8 cellular contexts compared by ENCODE assay signal in genomic region chr20:25065625-25066338, GRCh38. TPM values are rescaled to one million over a fixed set of nuclear protein-coding genes. Genes with fewer than 3 reads are reported as not detected.
A peak's percentile ranks its signal among the peaks of the same experiment; 100 is the strongest.
DNase-seq lines count a peak whose midpoint lies in the region; ATAC-seq and TF ChIP-seq lines count a peak whose summit lies in the region.

No MANE protein-coding gene starts in this region.

- H3K27me3 ChIP-seq in Peyer's patch: no peaks in the 10 kb centered on the region
- H3K27me3 ChIP-seq in cardiac muscle cell: peaks cover 88% of the 10 kb centered on the region
- H3K27me3 ChIP-seq in psoas muscle (ENCODE audit: insufficient read depth in 3 of 3, low read length in 2 of 3): peaks cover 0 to 4% (median 0%) of the 10 kb centered on the region in 3 donors

- H3K9me3 Mint-ChIP-seq in activated naive CD4-positive, alpha-beta T cell treated with anti-CD3 and anti-CD28 coated beads, Interleukin-2, amount 50 U/mL, for 72 hours: no peaks in the 10 kb centered on the region

- H3K4me1 ChIP-seq in Peyer's patch (peaks cover 0 to 16% (median 0%) of the 10 kb centered on the region in 4 donors), cardiac muscle cell (ENCODE audit: low read depth) (no peaks in the 10 kb centered on the region), psoas muscle (no peaks in the 10 kb centered on the region)

- H3K27ac ChIP-seq in Peyer's patch (peak overlapping the region in 1 of 4 donors; percentile 73), cardiac muscle cell (no peak overlapping the region), psoas muscle (no peak overlapping the region)

- H3K36me3 Mint-ChIP-seq in activated naive CD4-positive, alpha-beta T cell treated with anti-CD3 and anti-CD28 coated beads, Interleukin-2, amount 50 U/mL, for 72 hours: no peaks in the 10 kb centered on the region

- ATAC-seq in GM18498 (IDR thresholded peaks at IDR 0.05; ENCODE audit: unreplicated experiment) (peak; percentile 72), HG03432 (IDR thresholded peaks at IDR 0.05; ENCODE audit: unreplicated experiment) (peak; percentile 72), psoas muscle (peak; percentile 79 to 96 (median 84))
- ATAC-seq in activated naive CD4-positive, alpha-beta T cell treated with anti-CD3 and anti-CD28 coated beads, Interleukin-2, amount 50 U/mL, for 72 hours: peak; percentile 67 to 74

- whole genome bisulfite sequencing in psoas muscle, 3 donors: 25 to 33% (median 27%) methylated on average over 9 of the region's 9 CpGs

- no peak overlapping the region for H3K4me3 ChIP-seq in Peyer's patch
- H3K4me3 ChIP-seq in cardiac muscle cell: no peak overlapping the region
- no peak overlapping the region for H3K4me3 ChIP-seq in psoas muscle

- H3K36me3 ChIP-seq in Peyer's patch: no peaks in the 10 kb centered on the region
- no peaks in the 10 kb centered on the region for H3K36me3 ChIP-seq in cardiac muscle cell
- H3K36me3 ChIP-seq in psoas muscle (ENCODE audit: insufficient read depth in 1 of 2, low read depth in 1 of 2): no peaks in the 10 kb centered on the region

- DNase-seq in AG09319 (ENCODE audit: extremely low read depth, low read depth) (peak; percentile 24), Peyer's patch (peak; percentile 62 to 88 (median 71)), cardiac muscle cell (ENCODE audit: low read depth in 1 of 2, low spot score in 1 of 2) (peak in 1 of 2 donors; percentile 72), psoas muscle (peak; percentile 56 to 69), occipital lobe (lab: John Stamatoyannopoulos, UW) (no peak)
- peak in 1 of 2 donors; percentile 40 for DNase-seq in activated naive CD4-positive, alpha-beta T cell treated with anti-CD3 and anti-CD28 coated beads, Interleukin-2, amount 50 U/mL, for 72 hours (ENCODE audit: low spot score in 2 of 2)

- H3K9me3 ChIP-seq in Peyer's patch: no peaks in the 10 kb centered on the region
- H3K9me3 ChIP-seq in cardiac muscle cell (ENCODE audit: low read depth): no peaks in the 10 kb centered on the region
- no peaks in the 10 kb centered on the region for H3K9me3 ChIP-seq in psoas muscle

- no peak for TF ChIP-seq POLR2A in Peyer's patch (IDR thresholded peaks at IDR 0.05)

- intact Hi-C loops in psoas muscle (cut with DNase I): loop anchor here (1.0 kb wide), 2 partner anchors 70 to 71 kb away; no protein-coding TSS in a partner anchor

- H3K27ac Mint-ChIP-seq in activated naive CD4-positive, alpha-beta T cell treated with anti-CD3 and anti-CD28 coated beads, Interleukin-2, amount 50 U/mL, for 72 hours: no peak overlapping the region

- peak; percentile 88 for TF ChIP-seq CTCF in AG09319 (IDR thresholded peaks at IDR 0.05; ENCODE audit: low read depth, low read length)
- TF ChIP-seq CTCF in Peyer's patch (IDR thresholded peaks at IDR 0.05): peak; percentile 68 to 95 (median 87)
- peak; percentile 83 for TF ChIP-seq CTCF in cardiac muscle cell (IDR thresholded peaks at IDR 0.05; ENCODE audit: low read depth, low read length)
- peak; percentile 83 for TF ChIP-seq CTCF in psoas muscle (IDR thresholded peaks at IDR 0.05)

RNA-seq across cellular contexts. Expression of gene ACSS1, which starts 7.8 kb away (rescaled TPM):
- 100 to 1,000 TPM in 3 of 4 donors, 10 to 100 TPM in 1; 49.5 to 160 (median 134) TPM for total RNA-seq in Peyer's patch
- total RNA-seq in activated naive CD4-positive, alpha-beta T cell treated with anti-CD3 and anti-CD28 coated beads, Interleukin-2, amount 50 U/mL, for 72 hours: 10 to 100 TPM in 1 of 2 donors, 1 to 10 TPM in 1; 5.5 to 11.3 TPM
- total RNA-seq in cardiac muscle cell: not detected in 2 replicates
- not detected in 2 replicates for polyA plus RNA-seq in cardiac muscle cell
- total RNA-seq in psoas muscle: 10 to 100 TPM; 16.8 to 53.3 (median 39.0) TPM
- polyA plus RNA-seq in psoas muscle: 10 to 100 TPM in 2 of 3 donors, 1 to 10 TPM in 1; 8.8 to 15.1 (median 12.2) TPM
- total RNA-seq in occipital lobe: 3.7 TPM

RNA-seq across cellular contexts. Expression of gene VSX1, which starts 16.2 kb away (rescaled TPM):
- total RNA-seq in Peyer's patch (not detected), cardiac muscle cell (not detected in 2 replicates), psoas muscle (under 1 TPM in 3 of 4 donors, not detected in 1; 0.41 to 0.52 (median 0.48) TPM), occipital lobe (not detected)
- total RNA-seq in activated naive CD4-positive, alpha-beta T cell treated with anti-CD3 and anti-CD28 coated beads, Interleukin-2, amount 50 U/mL, for 72 hours: not detected
- polyA plus RNA-seq in cardiac muscle cell (not detected in 2 replicates), psoas muscle (under 1 TPM; 0.04 to 0.07 (median 0.05) TPM)
